Comparison of ENCODE assay signal across 8 cellular contexts in genomic region chr1:153957744-153958110, GRCh38.
DNase-seq lines count a peak whose midpoint lies in the region; ATAC-seq and TF ChIP-seq lines count a peak whose summit lies in the region.

No MANE protein-coding gene starts in this region.

- peaks cover 43% of the 10 kb centered on the region for H3K4me1 ChIP-seq in mucosa of stomach (ENCODE audit: control insufficient read depth, insufficient read depth, low read length)

- peaks cover 57% of the 10 kb centered on the region for H3K79me2 ChIP-seq in SU-DHL-6 (ENCODE audit: insufficient read depth, low read length)

- intact Hi-C loops in dendritic cell treated with granulocyte-macrophage colony-stimulating factor and Interleukin-4, amounts not matched to agents 40 ng/mL and 50 ng/mL, for 4 days (cut with micrococcal nuclease): loop anchor here (1.0 kb wide), 3 partner anchors 10 to 34 kb away; partner anchors contain the start of genes CREB3L4 and DENND4B

- H3K36me3 ChIP-seq in SU-DHL-6 (ENCODE audit: low read length) (no peaks in the 10 kb centered on the region), mucosa of stomach (ENCODE audit: control insufficient read depth, insufficient read depth, low read length) (no peaks in the 10 kb centered on the region)

- no peaks in the 10 kb centered on the region for H4K20me1 ChIP-seq in SU-DHL-6 (ENCODE audit: low read depth, low read length)

- H3K36me3 Mint-ChIP-seq in dendritic cell treated with granulocyte-macrophage colony-stimulating factor and Interleukin-4, amounts not matched to agents 40 ng/mL and 50 ng/mL, for 4 days (ENCODE audit: low read depth): peaks cover 83% of the 10 kb centered on the region

- H3K9ac ChIP-seq in SU-DHL-6 (ENCODE audit: low read length) (peak overlapping the region; percentile 87), mucosa of stomach (ENCODE audit: low read length) (peak overlapping the region; percentile 86)

- peak; percentile 21 for ATAC-seq in HG02840 (IDR thresholded peaks at IDR 0.05; ENCODE audit: low FRiP score, unreplicated experiment)
- ATAC-seq in HG03565 (IDR thresholded peaks at IDR 0.05; ENCODE audit: unreplicated experiment): no peak

- H3F3A ChIP-seq in SU-DHL-6 (ENCODE audit: insufficient read depth): peaks cover 21% of the 10 kb centered on the region

- no peaks in the 10 kb centered on the region for H3K9me3 Mint-ChIP-seq in dendritic cell treated with granulocyte-macrophage colony-stimulating factor and Interleukin-4, amounts not matched to agents 40 ng/mL and 50 ng/mL, for 4 days

- H2AFZ ChIP-seq in SU-DHL-6 (ENCODE audit: low read depth, low read length, severe bottlenecking): no peak overlapping the region

- H3K4me3 Mint-ChIP-seq in dendritic cell treated with granulocyte-macrophage colony-stimulating factor and Interleukin-4, amounts not matched to agents 40 ng/mL and 50 ng/mL, for 4 days: peak overlapping the region; percentile 94

- peak overlapping the region; percentile 75 for H3K4me3 ChIP-seq in SU-DHL-6 (ENCODE audit: insufficient read depth, low read length, poor library complexity, severe bottlenecking)
- H3K4me3 ChIP-seq in mucosa of stomach (ENCODE audit: low read length): peak overlapping the region; percentile 53

- H3K4me2 ChIP-seq in SU-DHL-6 (ENCODE audit: low read depth, low read length, poor library complexity, severe bottlenecking): peak overlapping the region; percentile 91

- peak; percentile 72 for DNase-seq in NCI-H510A treated with DMSO at 0.1 percent for 48 hours (lab: John Stamatoyannopoulos, UW)
- no peak for DNase-seq in NCI-H510A (lab: John Stamatoyannopoulos, UW)
- no peak for DNase-seq in NCI-H526 treated with DMSO at 0.1 percent for 48 hours (lab: John Stamatoyannopoulos, UW)

- peak overlapping the region; percentile 94 for H3K27ac Mint-ChIP-seq in dendritic cell treated with granulocyte-macrophage colony-stimulating factor and Interleukin-4, amounts not matched to agents 40 ng/mL and 50 ng/mL, for 4 days

- TF ChIP-seq CTCF in SU-DHL-6 (IDR thresholded peaks at IDR 0.05; ENCODE audit: insufficient read depth, low read length, poor library complexity, severe bottlenecking): no peak

- H3K4me1 Mint-ChIP-seq in dendritic cell treated with granulocyte-macrophage colony-stimulating factor and Interleukin-4, amounts not matched to agents 40 ng/mL and 50 ng/mL, for 4 days (ENCODE audit: low read depth): peaks cover 82% of the 10 kb centered on the region

- no peaks in the 10 kb centered on the region for H3K9me2 ChIP-seq in SU-DHL-6 (replicated peaks; ENCODE audit: insufficient read depth, low read length)

- H3K9me3 ChIP-seq in SU-DHL-6 (ENCODE audit: insufficient read depth, low read length): no peaks in the 10 kb centered on the region
- H3K9me3 ChIP-seq in mucosa of stomach (ENCODE audit: control insufficient read depth, low read length): no peaks in the 10 kb centered on the region

- no peaks in the 10 kb centered on the region for H3K27me3 ChIP-seq in SU-DHL-6 (ENCODE audit: low read length)
- H3K27me3 ChIP-seq in mucosa of stomach (ENCODE audit: control insufficient read depth, insufficient read depth, low read length): no peaks in the 10 kb centered on the region

- peak overlapping the region; percentile 76 for H3K27ac ChIP-seq in SU-DHL-6 (ENCODE audit: low read depth, low read length)

- H3K27me3 Mint-ChIP-seq in dendritic cell treated with granulocyte-macrophage colony-stimulating factor and Interleukin-4, amounts not matched to agents 40 ng/mL and 50 ng/mL, for 4 days: no peaks in the 10 kb centered on the region
